23 cellular contexts compared by ENCODE assay signal in genomic region chr6:18586133-18586532, GRCh38.
A peak's percentile ranks its signal among the peaks of the same experiment; 100 is the strongest.
DNase-seq lines count a peak whose midpoint lies in the region; ATAC-seq and TF ChIP-seq lines count a peak whose summit lies in the region.
"Had no signal": no experiment of that assay in that cellular context is flagged by ENCODE, and none has a peak within 500 bp of the region (broad histone marks: within the 10 kb centered on the region; RNA-seq: fewer than 3 reads in every experiment).

No MANE protein-coding gene starts in this region.

- 87 to 93% (median 91%) methylated on average over 8 of the region's 8 CpGs for WGBS in heart left ventricle, 4 donors

- H3K27ac ChIP-seq in A673 (ENCODE audit: low read depth, low read length, poor library complexity, severe bottlenecking) (peak overlapping the region; percentile 73), OCI-LY3 (ENCODE audit: low read length) (peak overlapping the region; percentile 91), heart left ventricle (no peak overlapping the region)
- no peak overlapping the region for H3K27ac ChIP-seq in BLaER1 treated with 17β-estradiol and CSF1 and Interleukin-3, amounts not matched to agents 10 nM and 100 nM
- H3K27ac ChIP-seq: gastroesophageal sphincter, KMS-11, SJSA1, upper lobe of left lung had no signal

- H3K9ac ChIP-seq in BLaER1 treated with 17β-estradiol and CSF1 and Interleukin-3, amounts not matched to agents 10 nM and 100 nM: no peak overlapping the region
- H3K9ac ChIP-seq in OCI-LY3 (ENCODE audit: low read length): peak overlapping the region; percentile 54; the same call in 1 of the 2 replicates
- H3K9ac ChIP-seq: KMS-11 had no signal

- intact Hi-C loops in A673 (cut with micrococcal nuclease; ENCODE audit: unreplicated experiment): no loop called here
- intact Hi-C loops in heart left ventricle (cut with DNase I): no loop called here

- H4K20me1 ChIP-seq in BLaER1 treated with 17β-estradiol and CSF1 and Interleukin-3, amounts not matched to agents 10 nM and 100 nM: no peaks in the 10 kb centered on the region
- H4K20me1 ChIP-seq in OCI-LY3 (ENCODE audit: insufficient read depth, low read length): no peaks in the 10 kb centered on the region

- no peaks in the 10 kb centered on the region for H3K79me2 ChIP-seq in OCI-LY3 (ENCODE audit: low read length)

- no TSS peak for BruUV-seq in A673 (replicated peaks; lab: Mats Ljungman, UMichigan)

- H3K4me3 ChIP-seq in A673 (ENCODE audit: low read depth, low read length, poor library complexity, severe bottlenecking) (no peak overlapping the region), OCI-LY3 (ENCODE audit: low read length) (peak overlapping the region; percentile 49), heart left ventricle (no peak overlapping the region)
- no peak overlapping the region for H3K4me3 ChIP-seq in BLaER1 treated with 17β-estradiol and CSF1 and Interleukin-3, amounts not matched to agents 10 nM and 100 nM
- H3K4me3 ChIP-seq: gastroesophageal sphincter, SJSA1, upper lobe of left lung had no signal

- CTCF ChIA-PET in A673 (lab: Charles Lee): no interaction called here

- no peaks in the 10 kb centered on the region for H3K27me3 ChIP-seq in A673 (replicated peaks; ENCODE audit: insufficient read depth, low read depth, low read length, poor library complexity)
- H3K27me3 ChIP-seq in BLaER1 treated with 17β-estradiol and CSF1 and Interleukin-3, amounts not matched to agents 10 nM and 100 nM: no peaks in the 10 kb centered on the region
- no peaks in the 10 kb centered on the region for H3K27me3 ChIP-seq in OCI-LY3 (ENCODE audit: low read depth, low read length)
- no peaks in the 10 kb centered on the region for H3K27me3 ChIP-seq in heart left ventricle
- H3K27me3 ChIP-seq: gastroesophageal sphincter, SJSA1, upper lobe of left lung had no signal

- H3K4me1 ChIP-seq in A673 (ENCODE audit: insufficient read depth, low read length, poor library complexity, severe bottlenecking): peaks cover 35% of the 10 kb centered on the region
- H3K4me1 ChIP-seq in BLaER1 treated with 17β-estradiol and CSF1 and Interleukin-3, amounts not matched to agents 10 nM and 100 nM: peaks cover 20 to 28% (median 22%) of the 10 kb centered on the region in 10 experiments
- H3K4me1 ChIP-seq in OCI-LY3 (ENCODE audit: low read length): peaks cover 68% of the 10 kb centered on the region
- H3K4me1 ChIP-seq in heart left ventricle: no peaks in the 10 kb centered on the region
- H3K4me1 ChIP-seq: gastroesophageal sphincter, upper lobe of left lung had no signal

- DNase-seq in A673 (ENCODE audit: low spot score) (no peak), NCI-H1105 (lab: John Stamatoyannopoulos, UW) (peak; percentile 65), heart left ventricle (no peak)
- DNase-seq: activated CD4-positive, CD25-positive, alpha-beta regulatory T cell; activated naive CD4-positive, alpha-beta T cell treated with Interleukin-2 at 50 U/mL for 16 hours; activated T-cell treated with anti-CD3 and anti-CD28 coated beads, Interleukin-2, amount 50 U/mL, for 72 hours; hippocampal formation; left colon; mammary epithelial cell; NCI-H187 treated with DMSO at 0.1 percent for 48 hours; NCI-H524; posterior cingulate gyrus; right cardiac atrium; stimulated activated CD4-positive, alpha-beta T cell treated with anti-CD3 and anti-CD28 coated beads, Interleukin-12 subunit alpha, Interleukin-12 subunit beta, amount 100 ng/mL, for 4 hours; stimulated activated CD4-positive, alpha-beta T cell treated with anti-CD3 and anti-CD28 coated beads, Interleukin-4, amount 100 ng/mL, for 1 hour; upper lobe of left lung had no signal

- POLR2A ChIA-PET in A673 (lab: Charles Lee; ENCODE audit: low non-redundant PET): no interaction called here

- ATAC-seq in heart left ventricle: no peak
- no peak for ATAC-seq in HG03469 (IDR thresholded peaks at IDR 0.05; ENCODE audit: unreplicated experiment)
- ATAC-seq in HG02840 (IDR thresholded peaks at IDR 0.05; ENCODE audit: low FRiP score, unreplicated experiment): no peak
- ATAC-seq: activated T-cell treated with anti-CD3 and anti-CD28 coated beads, Interleukin-2, amount 50 U/mL, for 72 hours; gastroesophageal sphincter; left colon; right cardiac atrium had no signal

- no peak for TF ChIP-seq CTCF in A673 (conservative IDR thresholded peaks at IDR 0.05; ENCODE audit: low read depth, low read length)
- TF ChIP-seq CTCF in OCI-LY3 (IDR thresholded peaks at IDR 0.05; ENCODE audit: low read depth, low read length): no peak
- TF ChIP-seq CTCF in heart left ventricle (IDR thresholded peaks at IDR 0.05): no peak

- H3K36me3 ChIP-seq in A673 (ENCODE audit: insufficient read depth, low read length, poor library complexity, severe bottlenecking) (no peaks in the 10 kb centered on the region), OCI-LY3 (replicated peaks; ENCODE audit: low read depth, low read length) (no peaks in the 10 kb centered on the region), heart left ventricle (no peaks in the 10 kb centered on the region)
- no peaks in the 10 kb centered on the region for H3K36me3 ChIP-seq in BLaER1 treated with 17β-estradiol and CSF1 and Interleukin-3, amounts not matched to agents 10 nM and 100 nM
- H3K36me3 ChIP-seq: gastroesophageal sphincter, SJSA1, upper lobe of left lung had no signal

- H2AFZ ChIP-seq in OCI-LY3 (ENCODE audit: low read depth, low read length): no peak overlapping the region

- no peak for TF ChIP-seq POLR2A in heart left ventricle (IDR thresholded peaks at IDR 0.05)

- H3K4me2 ChIP-seq in BLaER1 treated with 17β-estradiol and CSF1 and Interleukin-3, amounts not matched to agents 10 nM and 100 nM: peak overlapping the region; percentile 34 to 70 (median 64)
- peak overlapping the region; percentile 71 for H3K4me2 ChIP-seq in OCI-LY3 (ENCODE audit: low read length)
- H3K4me2 ChIP-seq: KMS-11 had no signal

- no peaks in the 10 kb centered on the region for H3K9me3 ChIP-seq in A673 (ENCODE audit: low read depth, low read length, poor library complexity, severe bottlenecking)
- H3K9me3 ChIP-seq in BLaER1 treated with 17β-estradiol and CSF1 and Interleukin-3, amounts not matched to agents 10 nM and 100 nM (replicated peaks in 1 of 11): no peaks in the 10 kb centered on the region
- H3K9me3 ChIP-seq in OCI-LY3 (ENCODE audit: insufficient read depth, low read length): no peaks in the 10 kb centered on the region
- no peaks in the 10 kb centered on the region for H3K9me3 ChIP-seq in heart left ventricle
- H3K9me3 ChIP-seq: gastroesophageal sphincter, SJSA1, upper lobe of left lung had no signal

Comparison
In these comparisons a context has a peak if more than half of its experiments do, and no peak if none do; other contexts are left out.
1. H3K27ac ChIP-seq: peak in A673 (single experiment) and OCI-LY3 (single experiment); none in BLaER1 treated with 17β-estradiol and CSF1 and Interleukin-3, amounts not matched to agents 10 nM and 100 nM (0 of 11) and heart left ventricle (0 of 12).